In the genomic region with DNA sequence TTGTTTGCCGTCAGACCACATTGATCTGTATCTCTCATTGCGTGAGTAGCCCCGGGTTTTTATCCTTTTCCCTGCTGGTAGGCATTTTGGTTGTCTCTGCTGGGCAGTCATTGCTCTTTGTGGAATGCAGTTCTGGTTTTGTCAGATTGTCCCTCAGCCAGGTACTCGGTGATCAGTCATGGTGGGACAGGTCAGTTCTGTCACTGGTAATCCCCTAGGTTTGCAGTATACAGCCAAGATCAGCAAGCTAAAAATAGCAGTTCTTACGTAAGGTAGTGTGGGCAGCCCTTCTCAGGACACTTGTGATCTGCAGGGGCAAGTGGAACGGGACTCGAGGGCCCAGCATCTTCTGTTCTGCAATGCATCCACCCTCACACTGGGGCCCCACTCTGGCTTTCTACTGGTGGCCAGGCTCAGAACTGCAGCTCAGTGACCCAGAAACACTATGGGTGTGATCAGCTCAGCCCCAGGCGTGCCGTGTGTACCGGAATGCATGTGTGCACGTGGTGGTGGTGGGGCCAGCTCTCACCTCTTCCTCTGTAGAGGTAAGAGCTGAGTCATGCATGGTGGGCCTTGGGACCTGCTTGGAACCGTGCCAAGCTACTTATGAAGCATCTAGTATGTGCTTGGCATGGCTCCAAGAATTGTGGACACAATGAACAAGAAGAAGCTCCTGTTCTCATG, we compare ENCODE assay signal across 9 cellular contexts. TPM values are rescaled to one million over a fixed set of nuclear protein-coding genes. Genes with fewer than 3 reads are reported as not detected.
DNase-seq lines count a peak whose midpoint lies in the region; ATAC-seq, FAIRE-seq and TF ChIP-seq lines count a peak whose summit lies in the region.
"Had no signal": no experiment of that assay in that cellular context is flagged by ENCODE, and none has a peak within 500 bp of the region (broad histone marks: within the 10 kb centered on the region; RNA-seq: fewer than 3 reads in every experiment).

No MANE protein-coding gene starts in this region.

- H3K4me1 ChIP-seq in RWPE2 (ENCODE audit: insufficient read depth, poor library complexity, severe bottlenecking) (peaks cover 16% of the 10 kb centered on the region), kidney (ENCODE audit: control insufficient read depth in 1 of 2, insufficient read depth in 1 of 2, low read depth in 1 of 2, low read length in 2 of 2) (peaks cover 3 to 10% of the 10 kb centered on the region in 2 donors)

- H3K36me3 ChIP-seq in RWPE2 (ENCODE audit: low read depth) (no peaks in the 10 kb centered on the region), kidney (ENCODE audit: control insufficient read depth in 1 of 2, insufficient read depth in 2 of 2, low read length in 2 of 2) (peaks cover 0 to 2% of the 10 kb centered on the region in 2 donors)

- H3K9me3 ChIP-seq in RWPE2 (ENCODE audit: severe bottlenecking) (no peaks in the 10 kb centered on the region), kidney (ENCODE audit: control insufficient read depth in 1 of 2, low read length in 2 of 2) (no peaks in the 10 kb centered on the region)

- H3K9ac ChIP-seq in kidney (ENCODE audit: low read length in 2 of 2): no peak overlapping the region

- peaks cover 68% of the 10 kb centered on the region for H3K36me3 Mint-ChIP-seq in activated naive CD4-positive, alpha-beta T cell treated with anti-CD3 and anti-CD28 coated beads, Interleukin-2, amount 10 ng/mL, durations not matched to agents 7 days and 5 days

- no peaks in the 10 kb centered on the region for H3K9me3 Mint-ChIP-seq in activated naive CD4-positive, alpha-beta T cell treated with anti-CD3 and anti-CD28 coated beads, Interleukin-2, amount 10 ng/mL, durations not matched to agents 7 days and 5 days

- peak overlapping the region; percentile 69 for H3K4me3 Mint-ChIP-seq in activated naive CD4-positive, alpha-beta T cell treated with anti-CD3 and anti-CD28 coated beads, Interleukin-2, amount 10 ng/mL, durations not matched to agents 7 days and 5 days

- H3K4me1 Mint-ChIP-seq in activated naive CD4-positive, alpha-beta T cell treated with anti-CD3 and anti-CD28 coated beads, Interleukin-2, amount 10 ng/mL, durations not matched to agents 7 days and 5 days: peaks cover 93% of the 10 kb centered on the region

- DNase-seq in NK-92 treated with Interleukin-12 subunit alpha and Interleukin-12 subunit beta, amount 100 ng/mL, for 24 hours (lab: John Stamatoyannopoulos, UW): peak; percentile 92
- DNase-seq in NK-92 (lab: John Stamatoyannopoulos, UW; ENCODE audit: unreplicated experiment) (no peak), RWPE2 (ENCODE audit: low spot score) (no peak), kidney (peak; percentile 93), NCI-H128 (lab: John Stamatoyannopoulos, UW; ENCODE audit: unreplicated experiment) (no peak)
- peak; percentile 89 for DNase-seq in activated naive CD4-positive, alpha-beta T cell treated with anti-CD3 and anti-CD28 coated beads, Interleukin-2, amount 10 ng/mL, durations not matched to agents 7 days and 5 days
- peak; percentile 66 for DNase-seq in stimulated activated CD8-positive, alpha-beta memory T cell treated with anti-CD3 and anti-CD28 coated beads, Interleukin-15, amount 100 ng/mL, for 1 hour (ENCODE audit: low read depth)

- CTCF ChIA-PET in activated naive CD4-positive, alpha-beta T cell treated with anti-CD3 and anti-CD28 coated beads, Interleukin-2, amount 10 ng/mL, durations not matched to agents 7 days and 5 days (lab: Charles Lee): interaction anchor here (0.8 to 3.9 kb wide), 14 partner anchors 9 to 179 kb away, joined by 3 to 41 read pairs (median 8); a partner anchor contains a TSS

- H3K27ac ChIP-seq in RWPE2 (ENCODE audit: poor library complexity, severe bottlenecking) (no peak overlapping the region), kidney (ENCODE audit: low read depth in 2 of 2, low read length in 2 of 2) (no peak overlapping the region)

- H3K27me3 Mint-ChIP-seq in activated naive CD4-positive, alpha-beta T cell treated with anti-CD3 and anti-CD28 coated beads, Interleukin-2, amount 10 ng/mL, durations not matched to agents 7 days and 5 days: no peaks in the 10 kb centered on the region

- no peaks in the 10 kb centered on the region for H3K27me3 ChIP-seq in RWPE2 (ENCODE audit: insufficient read depth, poor library complexity, severe bottlenecking)

- ATAC-seq in HG02981 (IDR thresholded peaks at IDR 0.05; ENCODE audit: unreplicated experiment): peak; percentile 78
- ATAC-seq in RWPE2 (ENCODE audit: low read depth): peak; percentile 65

- no peak for FAIRE-seq in kidney (lab: Jason Lieb, UNC)
- FAIRE-seq: islet of Langerhans had no signal

- H3K27ac Mint-ChIP-seq in activated naive CD4-positive, alpha-beta T cell treated with anti-CD3 and anti-CD28 coated beads, Interleukin-2, amount 10 ng/mL, durations not matched to agents 7 days and 5 days: peak overlapping the region; percentile 95

- intact Hi-C loops in kidney (cut with DNase I): no loop called here

- no peak for TF ChIP-seq CTCF in RWPE2 (IDR thresholded peaks at IDR 0.05; ENCODE audit: poor library complexity, severe bottlenecking)
- TF ChIP-seq CTCF in kidney (IDR thresholded peaks at IDR 0.05; ENCODE audit: borderline replicate concordance, extremely low read depth, insufficient read depth): peak; percentile 17

- H3K4me3 ChIP-seq in RWPE2 (ENCODE audit: severe bottlenecking): no peak overlapping the region
- H3K4me3 ChIP-seq in kidney (ENCODE audit: low read length in 2 of 2): no peak overlapping the region

RNA-seq across cellular contexts. Expression of a gene that starts 6.3 kb away (rescaled TPM):
- total RNA-seq in kidney: 11.7 TPM
- polyA plus RNA-seq in kidney (ENCODE audit: insufficient read depth, low read depth, low replicate concordance): 7.1 TPM

RNA-seq across cellular contexts. Expression of a gene that starts 43.5 kb away (rescaled TPM):
- 21.2 TPM for total RNA-seq in kidney
- polyA plus RNA-seq in kidney (ENCODE audit: insufficient read depth, low read depth, low replicate concordance): 27.1 TPM

Comparison
In these comparisons a context has a peak if more than half of its experiments do, and no peak if none do; other contexts are left out.
1. DNase-seq: peak in NK-92 treated with Interleukin-12 subunit alpha and Interleukin-12 subunit beta, amount 100 ng/mL, for 24 hours (single experiment), activated naive CD4-positive, alpha-beta T cell treated with anti-CD3 and anti-CD28 coated beads, Interleukin-2, amount 10 ng/mL, durations not matched to agents 7 days and 5 days (single experiment), kidney (single experiment) and stimulated activated CD8-positive, alpha-beta memory T cell treated with anti-CD3 and anti-CD28 coated beads, Interleukin-15, amount 100 ng/mL, for 1 hour (single experiment); none in NK-92 (single experiment), RWPE2 (single experiment) and NCI-H128 (single experiment).